In the genomic region with DNA sequence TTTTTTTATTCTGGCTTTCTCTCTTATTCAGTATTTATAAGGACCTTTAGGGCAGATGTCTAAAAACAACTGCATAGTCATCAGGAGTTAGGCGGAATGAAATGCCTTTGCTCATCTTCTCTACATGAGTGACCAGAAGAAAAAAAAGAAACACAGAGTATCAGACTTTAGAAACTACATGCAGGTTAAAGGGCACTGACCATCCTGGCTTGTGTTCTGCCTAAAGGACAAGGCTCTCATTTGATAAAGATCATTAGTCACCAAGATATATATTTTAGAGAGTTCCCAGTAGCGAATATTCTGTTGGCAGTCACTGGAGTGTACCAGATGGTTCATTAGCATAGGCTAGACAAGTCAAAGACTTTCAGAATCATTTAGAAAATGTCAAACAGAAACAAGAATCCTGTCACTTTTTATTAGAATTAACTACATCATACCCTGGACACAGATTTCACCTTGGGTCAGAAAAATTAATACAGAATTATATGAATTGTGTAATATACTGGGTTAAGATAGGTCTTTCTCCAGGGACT, we compare ENCODE assay signal across 1 cellular context.
TF ChIP-seq lines count a peak whose summit lies in the region.

No MANE protein-coding gene starts in this region.

TF ChIP-seq in GM12878, 131 proteins besides CTCF, POLR2A, EP300 and RAD21 (continued from another document):
- TF ChIP-seq, protein P1, sequence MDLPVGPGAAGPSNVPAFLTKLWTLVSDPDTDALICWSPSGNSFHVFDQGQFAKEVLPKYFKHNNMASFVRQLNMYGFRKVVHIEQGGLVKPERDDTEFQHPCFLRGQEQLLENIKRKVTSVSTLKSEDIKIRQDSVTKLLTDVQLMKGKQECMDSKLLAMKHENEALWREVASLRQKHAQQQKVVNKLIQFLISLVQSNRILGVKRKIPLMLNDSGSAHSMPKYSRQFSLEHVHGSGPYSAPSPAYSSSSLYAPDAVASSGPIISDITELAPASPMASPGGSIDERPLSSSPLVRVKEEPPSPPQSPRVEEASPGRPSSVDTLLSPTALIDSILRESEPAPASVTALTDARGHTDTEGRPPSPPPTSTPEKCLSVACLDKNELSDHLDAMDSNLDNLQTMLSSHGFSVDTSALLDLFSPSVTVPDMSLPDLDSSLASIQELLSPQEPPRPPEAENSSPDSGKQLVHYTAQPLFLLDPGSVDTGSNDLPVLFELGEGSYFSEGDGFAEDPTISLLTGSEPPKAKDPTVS (IDR thresholded peaks at IDR 0.05; ENCODE audit: low read depth, low read length) = no peak
- TF ChIP-seq, protein P2, sequence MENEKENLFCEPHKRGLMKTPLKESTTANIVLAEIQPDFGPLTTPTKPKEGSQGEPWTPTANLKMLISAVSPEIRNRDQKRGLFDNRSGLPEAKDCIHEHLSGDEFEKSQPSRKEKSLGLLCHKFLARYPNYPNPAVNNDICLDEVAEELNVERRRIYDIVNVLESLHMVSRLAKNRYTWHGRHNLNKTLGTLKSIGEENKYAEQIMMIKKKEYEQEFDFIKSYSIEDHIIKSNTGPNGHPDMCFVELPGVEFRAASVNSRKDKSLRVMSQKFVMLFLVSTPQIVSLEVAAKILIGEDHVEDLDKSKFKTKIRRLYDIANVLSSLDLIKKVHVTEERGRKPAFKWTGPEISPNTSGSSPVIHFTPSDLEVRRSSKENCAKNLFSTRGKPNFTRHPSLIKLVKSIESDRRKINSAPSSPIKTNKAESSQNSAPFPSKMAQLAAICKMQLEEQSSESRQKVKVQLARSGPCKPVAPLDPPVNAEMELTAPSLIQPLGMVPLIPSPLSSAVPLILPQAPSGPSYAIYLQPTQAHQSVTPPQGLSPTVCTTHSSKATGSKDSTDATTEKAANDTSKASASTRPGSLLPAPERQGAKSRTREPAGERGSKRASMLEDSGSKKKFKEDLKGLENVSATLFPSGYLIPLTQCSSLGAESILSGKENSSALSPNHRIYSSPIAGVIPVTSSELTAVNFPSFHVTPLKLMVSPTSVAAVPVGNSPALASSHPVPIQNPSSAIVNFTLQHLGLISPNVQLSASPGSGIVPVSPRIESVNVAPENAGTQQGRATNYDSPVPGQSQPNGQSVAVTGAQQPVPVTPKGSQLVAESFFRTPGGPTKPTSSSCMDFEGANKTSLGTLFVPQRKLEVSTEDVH (IDR thresholded peaks at IDR 0.05; ENCODE audit: low read depth, partially characterized antibody) = no peak
- TF ChIP-seq EGR1 (IDR thresholded peaks at IDR 0.05; ENCODE audit: borderline replicate concordance in 1 of 2, low read depth in 2 of 2, low read length in 2 of 2) = no peak
- no peak for TF ChIP-seq NFXL1 (IDR thresholded peaks at IDR 0.05; ENCODE audit: borderline replicate concordance)
- TF ChIP-seq STAT1 (conservative IDR thresholded peaks at IDR 0.05) = no peak
- TF ChIP-seq, protein P3, sequence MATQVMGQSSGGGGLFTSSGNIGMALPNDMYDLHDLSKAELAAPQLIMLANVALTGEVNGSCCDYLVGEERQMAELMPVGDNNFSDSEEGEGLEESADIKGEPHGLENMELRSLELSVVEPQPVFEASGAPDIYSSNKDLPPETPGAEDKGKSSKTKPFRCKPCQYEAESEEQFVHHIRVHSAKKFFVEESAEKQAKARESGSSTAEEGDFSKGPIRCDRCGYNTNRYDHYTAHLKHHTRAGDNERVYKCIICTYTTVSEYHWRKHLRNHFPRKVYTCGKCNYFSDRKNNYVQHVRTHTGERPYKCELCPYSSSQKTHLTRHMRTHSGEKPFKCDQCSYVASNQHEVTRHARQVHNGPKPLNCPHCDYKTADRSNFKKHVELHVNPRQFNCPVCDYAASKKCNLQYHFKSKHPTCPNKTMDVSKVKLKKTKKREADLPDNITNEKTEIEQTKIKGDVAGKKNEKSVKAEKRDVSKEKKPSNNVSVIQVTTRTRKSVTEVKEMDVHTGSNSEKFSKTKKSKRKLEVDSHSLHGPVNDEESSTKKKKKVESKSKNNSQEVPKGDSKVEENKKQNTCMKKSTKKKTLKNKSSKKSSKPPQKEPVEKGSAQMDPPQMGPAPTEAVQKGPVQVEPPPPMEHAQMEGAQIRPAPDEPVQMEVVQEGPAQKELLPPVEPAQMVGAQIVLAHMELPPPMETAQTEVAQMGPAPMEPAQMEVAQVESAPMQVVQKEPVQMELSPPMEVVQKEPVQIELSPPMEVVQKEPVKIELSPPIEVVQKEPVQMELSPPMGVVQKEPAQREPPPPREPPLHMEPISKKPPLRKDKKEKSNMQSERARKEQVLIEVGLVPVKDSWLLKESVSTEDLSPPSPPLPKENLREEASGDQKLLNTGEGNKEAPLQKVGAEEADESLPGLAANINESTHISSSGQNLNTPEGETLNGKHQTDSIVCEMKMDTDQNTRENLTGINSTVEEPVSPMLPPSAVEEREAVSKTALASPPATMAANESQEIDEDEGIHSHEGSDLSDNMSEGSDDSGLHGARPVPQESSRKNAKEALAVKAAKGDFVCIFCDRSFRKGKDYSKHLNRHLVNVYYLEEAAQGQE (IDR thresholded peaks at IDR 0.05; ENCODE audit: low read depth, low read length) = no peak
- TF ChIP-seq, protein P4, sequence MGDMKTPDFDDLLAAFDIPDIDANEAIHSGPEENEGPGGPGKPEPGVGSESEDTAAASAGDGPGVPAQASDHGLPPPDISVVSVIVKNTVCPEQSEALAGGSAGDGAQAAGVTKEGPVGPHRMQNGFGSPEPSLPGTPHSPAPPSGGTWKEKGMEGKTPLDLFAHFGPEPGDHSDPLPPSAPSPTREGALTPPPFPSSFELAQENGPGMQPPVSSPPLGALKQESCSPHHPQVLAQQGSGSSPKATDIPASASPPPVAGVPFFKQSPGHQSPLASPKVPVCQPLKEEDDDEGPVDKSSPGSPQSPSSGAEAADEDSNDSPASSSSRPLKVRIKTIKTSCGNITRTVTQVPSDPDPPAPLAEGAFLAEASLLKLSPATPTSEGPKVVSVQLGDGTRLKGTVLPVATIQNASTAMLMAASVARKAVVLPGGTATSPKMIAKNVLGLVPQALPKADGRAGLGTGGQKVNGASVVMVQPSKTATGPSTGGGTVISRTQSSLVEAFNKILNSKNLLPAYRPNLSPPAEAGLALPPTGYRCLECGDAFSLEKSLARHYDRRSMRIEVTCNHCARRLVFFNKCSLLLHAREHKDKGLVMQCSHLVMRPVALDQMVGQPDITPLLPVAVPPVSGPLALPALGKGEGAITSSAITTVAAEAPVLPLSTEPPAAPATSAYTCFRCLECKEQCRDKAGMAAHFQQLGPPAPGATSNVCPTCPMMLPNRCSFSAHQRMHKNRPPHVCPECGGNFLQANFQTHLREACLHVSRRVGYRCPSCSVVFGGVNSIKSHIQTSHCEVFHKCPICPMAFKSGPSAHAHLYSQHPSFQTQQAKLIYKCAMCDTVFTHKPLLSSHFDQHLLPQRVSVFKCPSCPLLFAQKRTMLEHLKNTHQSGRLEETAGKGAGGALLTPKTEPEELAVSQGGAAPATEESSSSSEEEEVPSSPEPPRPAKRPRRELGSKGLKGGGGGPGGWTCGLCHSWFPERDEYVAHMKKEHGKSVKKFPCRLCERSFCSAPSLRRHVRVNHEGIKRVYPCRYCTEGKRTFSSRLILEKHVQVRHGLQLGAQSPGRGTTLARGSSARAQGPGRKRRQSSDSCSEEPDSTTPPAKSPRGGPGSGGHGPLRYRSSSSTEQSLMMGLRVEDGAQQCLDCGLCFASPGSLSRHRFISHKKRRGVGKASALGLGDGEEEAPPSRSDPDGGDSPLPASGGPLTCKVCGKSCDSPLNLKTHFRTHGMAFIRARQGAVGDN (IDR thresholded peaks at IDR 0.05) = no peak
- TF ChIP-seq ZNF207 (IDR thresholded peaks at IDR 0.05; ENCODE audit: borderline replicate concordance) = no peak
- no peak for TF ChIP-seq KDM1A (IDR thresholded peaks at IDR 0.05; ENCODE audit: borderline replicate concordance)
